In the genomic region with DNA sequence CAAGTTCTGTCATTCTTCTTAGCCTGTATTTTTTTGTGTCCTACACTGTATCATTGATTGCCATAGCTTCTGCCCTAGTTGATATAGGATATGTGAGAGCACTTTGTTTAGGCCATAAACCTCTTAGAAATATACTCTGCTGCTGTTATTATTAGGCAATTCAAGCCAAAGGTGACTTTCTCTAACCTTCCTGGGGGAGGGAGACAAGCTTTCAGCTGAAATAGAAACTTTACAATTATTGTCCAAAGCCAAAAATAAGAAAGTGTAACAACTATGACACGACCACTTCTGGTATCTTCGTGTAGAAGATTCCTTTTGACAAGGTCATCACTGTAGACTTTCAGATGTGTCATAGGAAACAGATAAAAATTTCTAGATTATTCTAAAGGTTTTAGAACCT, we compare ENCODE assay signal across 10 cellular contexts. TPM values are rescaled to one million over a fixed set of nuclear protein-coding genes. Genes with fewer than 3 reads are reported as not detected.
DNase-seq lines count a peak whose midpoint lies in the region; ATAC-seq and TF ChIP-seq lines count a peak whose summit lies in the region.
"Had no signal": no experiment of that assay in that cellular context is flagged by ENCODE, and none has a peak within 500 bp of the region (broad histone marks: within the 10 kb centered on the region; RNA-seq: fewer than 3 reads in every experiment).

No MANE protein-coding gene starts in this region.

- 86% methylated on average over 2 of the region's 2 CpGs for WGBS in HUES64
- WGBS in endodermal cell (ENCODE audit: insufficient coverage in 1 of 2, insufficient read length in 1 of 2), 2 experiments = 88% methylated on average over 2 of the region's 2 CpGs; no CpG with 5 or more reads in 1 of the 2 experiments

- H3K4me1 ChIP-seq in HUES64 (ENCODE audit: insufficient read depth, low read length) (peaks cover 36% of the 10 kb centered on the region), endodermal cell (ENCODE audit: control insufficient read depth, insufficient read depth, low read length) (no peaks in the 10 kb centered on the region)

- H3K4me1 Mint-ChIP-seq in endodermal cell (peaks cover 15% of the 10 kb centered on the region), nephron progenitor cell (peaks cover 30% of the 10 kb centered on the region)

- H3K27me3 ChIP-seq in HUES64 (ENCODE audit: insufficient read depth, low read length) (no peaks in the 10 kb centered on the region), endodermal cell (ENCODE audit: control insufficient read depth, insufficient read depth, low read length, poor library complexity, severe bottlenecking) (no peaks in the 10 kb centered on the region)

- H3K4me3 ChIP-seq in HUES64 (ENCODE audit: low read length) (no peak overlapping the region), endodermal cell (ENCODE audit: low read length) (no peak overlapping the region)

- no peak for ATAC-seq in HG03571 (IDR thresholded peaks at IDR 0.05; ENCODE audit: unreplicated experiment)
- ATAC-seq in HG02759 (IDR thresholded peaks at IDR 0.05; ENCODE audit: unreplicated experiment) = no peak

- H3K9me3 ChIP-seq in HUES64 (ENCODE audit: insufficient read depth, low read depth, low read length) (no peaks in the 10 kb centered on the region), endodermal cell (ENCODE audit: control insufficient read depth, low read length) (no peaks in the 10 kb centered on the region)

- H3K27me3 Mint-ChIP-seq in endodermal cell (ENCODE audit: insufficient read depth) = no peaks in the 10 kb centered on the region
- no peaks in the 10 kb centered on the region for H3K27me3 Mint-ChIP-seq in nephron progenitor cell (ENCODE audit: low read depth, poor library complexity)

- H3K9ac ChIP-seq in HUES64 (ENCODE audit: low read depth, low read length) (no peak overlapping the region; the same call in 1 of the 2 replicates), endodermal cell (ENCODE audit: extremely low read depth, low read length, poor library complexity, severe bottlenecking) (no peak overlapping the region)

- no peaks in the 10 kb centered on the region for H3K36me3 ChIP-seq in HUES64 (ENCODE audit: insufficient read depth, low read length)
- H3K36me3 ChIP-seq in endodermal cell (ENCODE audit: control insufficient read depth, insufficient read depth, low read length) = no peaks in the 10 kb centered on the region

- TF ChIP-seq CTCF in endodermal cell (conservative IDR thresholded peaks at IDR 0.05) (no peak), nephron progenitor cell (IDR thresholded peaks at IDR 0.05) (no peak)

- DNase-seq in AG08395 (ENCODE audit: low spot score) (peak; percentile 37), endodermal cell (no peak), nephron progenitor cell (no peak), NCI-H1694 (lab: John Stamatoyannopoulos, UW) (no peak), NCI-H2029 (lab: John Stamatoyannopoulos, UW) (no peak)
- DNase-seq: DMS79, NCI-H1092 had no signal

- H3K9me3 Mint-ChIP-seq in endodermal cell (no peaks in the 10 kb centered on the region), nephron progenitor cell (no peaks in the 10 kb centered on the region)

- H3K36me3 Mint-ChIP-seq in endodermal cell (ENCODE audit: low read depth) (no peaks in the 10 kb centered on the region), nephron progenitor cell (ENCODE audit: low read depth) (no peaks in the 10 kb centered on the region)

- H3K4me3 Mint-ChIP-seq in endodermal cell (no peak overlapping the region), nephron progenitor cell (no peak overlapping the region)

- peak overlapping the region; percentile 52 for H3K27ac Mint-ChIP-seq in endodermal cell
- H3K27ac Mint-ChIP-seq in nephron progenitor cell = peak overlapping the region; percentile 75

- H3K27ac ChIP-seq in HUES64 (ENCODE audit: low read depth, low read length) (peak overlapping the region; percentile 29), endodermal cell (ENCODE audit: low read depth, low read length) (peak overlapping the region; percentile 9)

RNA-seq across cellular contexts. Expression of a gene that starts 12.2 kb away (rescaled TPM):
- polyA plus RNA-seq in HUES64 (2013, experiment 1 of 2) = 155 TPM
- 160 TPM for polyA plus RNA-seq in HUES64 (2013, experiment 2 of 2)
- 100 to 1,000 TPM; 198 to 214 TPM for total RNA-seq in endodermal cell
- 175 TPM for polyA plus RNA-seq in endodermal cell (2013, experiment 1 of 2)
- 176 TPM for polyA plus RNA-seq in endodermal cell (2013, experiment 2 of 2)

RNA-seq across cellular contexts. Expression of a gene that starts 17.8 kb away (rescaled TPM):
- polyA plus RNA-seq in HUES64 (2013, experiment 1 of 2) = 0.60 TPM
- polyA plus RNA-seq in HUES64 (2013, experiment 2 of 2) = 0.57 TPM
- total RNA-seq in endodermal cell = under 1 TPM; 0.57 to 0.93 TPM
- 0.68 TPM for polyA plus RNA-seq in endodermal cell (2013, experiment 1 of 2)
- 0.79 TPM for polyA plus RNA-seq in endodermal cell (2013, experiment 2 of 2)
